ENCODE assay signal across 17 cellular contexts in genomic region chr7:100466830-100467605, GRCh38. TPM values are rescaled to one million over a fixed set of nuclear protein-coding genes. Genes with fewer than 3 reads are reported as not detected.
A peak's percentile ranks its signal among the peaks of the same experiment; 100 is the strongest.
DNase-seq lines count a peak whose midpoint lies in the region; ATAC-seq and TF ChIP-seq lines count a peak whose summit lies in the region.
"Had no signal": no experiment of that assay in that cellular context is flagged by ENCODE, and none has a peak within 500 bp of the region (broad histone marks: within the 10 kb centered on the region; RNA-seq: fewer than 3 reads in every experiment).

No MANE protein-coding gene starts in this region.

- TF ChIP-seq CTCF in A673 (conservative IDR thresholded peaks at IDR 0.05; ENCODE audit: low read depth, low read length) (no peak), prostate gland (IDR thresholded peaks at IDR 0.05) (no peak), foreskin keratinocyte (conservative IDR thresholded peaks at IDR 0.05) (no peak)

- H3K27ac ChIP-seq in A673 (ENCODE audit: low read depth, low read length, poor library complexity, severe bottlenecking) (no peak overlapping the region), cingulate gyrus (ENCODE audit: low read depth, low read length) (peak overlapping the region; percentile 96), prostate gland (peak overlapping the region; percentile 75 to 79), foreskin keratinocyte (no peak overlapping the region)

- H3K4me3 ChIP-seq in A673 (ENCODE audit: low read depth, low read length, poor library complexity, severe bottlenecking) (no peak overlapping the region), H7 (ENCODE audit: insufficient read depth, low read depth, low read length) (no peak overlapping the region), prostate gland (no peak overlapping the region)
- H3K4me3 ChIP-seq: HAP-1 had no signal

- no peak for TF ChIP-seq POLR2A in prostate gland (IDR thresholded peaks at IDR 0.05)

- WGBS in prostate gland: 55% methylated on average over 24 of the region's 26 CpGs

- DNase-seq in A673 (ENCODE audit: low spot score): no peak
- DNase-seq in H7: peak; percentile 65
- DNase-seq in prostate gland (ENCODE audit: low spot score): no peak
- no peak for DNase-seq in GOT3 (lab: John Stamatoyannopoulos, UW)
- DNase-seq in foreskin keratinocyte: no peak
- DNase-seq: activated CD8-positive, alpha-beta T cell treated with anti-CD3 and anti-CD28 coated beads for 36 hours; NCI-H1694 treated with DMSO at 0.1 percent for 48 hours; NCI-H446 treated with DMSO at 0.1 percent for 48 hours had no signal

- intact Hi-C loops in A673 (cut with micrococcal nuclease; ENCODE audit: unreplicated experiment) (loop anchor here (1.0 kb wide), 1 partner anchor 258 kb away; no protein-coding TSS in a partner anchor), prostate gland (cut with DNase I) (loop anchor here (2.0 to 5.0 kb wide), 2 partner anchors 94 to 225 kb away; partner anchors contain the start of gene GIGYF1)

- H3K4me1 ChIP-seq in A673 (ENCODE audit: insufficient read depth, low read length, poor library complexity, severe bottlenecking) (peaks cover 11% of the 10 kb centered on the region), prostate gland (replicated peaks) (peaks cover 13% of the 10 kb centered on the region), foreskin keratinocyte (no peaks in the 10 kb centered on the region)
- H3K4me1 ChIP-seq: HAP-1 had no signal

- POLR2A ChIA-PET in A673 (lab: Charles Lee; ENCODE audit: low non-redundant PET): no interaction called here

- CTCF ChIA-PET in A673 (lab: Charles Lee): no interaction called here

- H3K9me3 ChIP-seq in A673 (ENCODE audit: low read depth, low read length, poor library complexity, severe bottlenecking) (no peaks in the 10 kb centered on the region), prostate gland (no peaks in the 10 kb centered on the region)
- H3K9me3 ChIP-seq: HAP-1 had no signal

- ATAC-seq in HG03378 (IDR thresholded peaks at IDR 0.05; ENCODE audit: unreplicated experiment): no peak
- no peak for ATAC-seq in foreskin keratinocyte
- no peak for ATAC-seq in HG02973 (IDR thresholded peaks at IDR 0.05; ENCODE audit: unreplicated experiment)
- ATAC-seq: activated CD8-positive, alpha-beta T cell treated with anti-CD3 and anti-CD28 coated beads for 36 hours; natural killer cell treated with Interleukin-12 subunit alpha and Interleukin-12 subunit beta and Interleukin-15 and Interleukin-18, amount 100 ng/mL, for 72 hours had no signal

- H3K36me3 ChIP-seq in A673 (ENCODE audit: insufficient read depth, low read length, poor library complexity, severe bottlenecking): peaks cover 6% of the 10 kb centered on the region
- no peaks in the 10 kb centered on the region; the same call in 1 of the 2 replicates for H3K36me3 ChIP-seq in H7 (replicated peaks; ENCODE audit: control insufficient read depth, insufficient read depth, low read length)
- no peaks in the 10 kb centered on the region for H3K36me3 ChIP-seq in prostate gland
- H3K36me3 ChIP-seq: HAP-1 had no signal

- H3K27me3 ChIP-seq in A673 (replicated peaks; ENCODE audit: insufficient read depth, low read depth, low read length, poor library complexity) (no peaks in the 10 kb centered on the region), H7 (ENCODE audit: control insufficient read depth, insufficient read depth, low read length) (no peaks in the 10 kb centered on the region), prostate gland (replicated peaks; ENCODE audit: insufficient read depth) (no peaks in the 10 kb centered on the region), foreskin keratinocyte (no peaks in the 10 kb centered on the region)

- BruUV-seq in A673 (replicated peaks; lab: Mats Ljungman, UMichigan): TSS peak; percentile 37

RNA-seq across cellular contexts. Expression of gene SPACDR, which starts 3.0 kb away (rescaled TPM):
- 2.9 and 3.9 TPM in 2 replicates for total RNA-seq in A673 (2021)
- 0.11 and 1.1 TPM in 2 replicates for total RNA-seq in H7 (2014; rRNA removed; shearing (Covaris generic))
- total RNA-seq in prostate gland: 10 to 100 TPM in 1 of 2 donors, not detected in 1; 11.9 TPM
- 0.28 and 0.54 TPM in 2 replicates for total RNA-seq in foreskin keratinocyte
- polyA plus RNA-seq in foreskin keratinocyte: 0.77 and 1.1 TPM in 2 replicates
- total RNA-seq: G401, LHCN-M2, renal cortical epithelial cell, SK-MEL-5 had no signal

RNA-seq across cellular contexts. Expression of gene TSC22D4, which starts 12.0 kb away (rescaled TPM):
- total RNA-seq in A673 (2021) (69.0 and 71.0 TPM in 2 replicates), prostate gland (100 to 1,000 TPM in 1 of 2 donors, 10 to 100 TPM in 1; 77.6 to 152 TPM), foreskin keratinocyte (37.8 and 44.4 TPM in 2 replicates)
- 31.5 and 35.8 TPM in 2 replicates for total RNA-seq in H7 (2014; rRNA removed; shearing (Covaris generic))
- polyA plus RNA-seq in foreskin keratinocyte: 42.9 and 52.7 TPM in 2 replicates

RNA-seq across cellular contexts. Expression of gene NYAP1, which starts 16.7 kb away (rescaled TPM):
- total RNA-seq in A673 (2021): 1.3 and 3.2 TPM in 2 replicates
- 4.0 and 5.5 TPM in 2 replicates for total RNA-seq in H7 (2014; rRNA removed; shearing (Covaris generic))
- total RNA-seq in prostate gland: 10 to 100 TPM in 1 of 2 donors, under 1 TPM in 1; 0.73 to 16.9 TPM
- 1.9 and 2.4 TPM in 2 replicates for total RNA-seq in foreskin keratinocyte
- 1.3 and 1.4 TPM in 2 replicates for polyA plus RNA-seq in foreskin keratinocyte
- total RNA-seq: natural killer cell treated with Interleukin-12 subunit alpha and Interleukin-12 subunit beta and Interleukin-15 and Interleukin-18, amount 100 ng/mL, for 72 hours had no signal

RNA-seq across cellular contexts. Expression of gene PPP1R35, which starts 30.7 kb away (rescaled TPM):
- total RNA-seq in A673 (2021) (27.3 and 37.3 TPM in 2 replicates), prostate gland (10 to 100 TPM; 44.1 to 60.5 TPM), foreskin keratinocyte (28.4 and 32.3 TPM in 2 replicates)
- 96.6 and 97.8 TPM in 2 replicates for total RNA-seq in H7 (2014; rRNA removed; shearing (Covaris generic))
- polyA plus RNA-seq in foreskin keratinocyte: 45.8 and 52.1 TPM in 2 replicates

RNA-seq across cellular contexts. Expression of gene MEPCE, which starts 37.4 kb away (rescaled TPM):
- total RNA-seq in A673 (2021): 65.3 and 85.9 TPM in 2 replicates
- total RNA-seq in H7 (2014; rRNA removed; shearing (Covaris generic)): 47.1 and 50.5 TPM in 2 replicates
- 10 to 100 TPM; 24.2 to 62.8 TPM for total RNA-seq in prostate gland
- 27.6 and 34.1 TPM in 2 replicates for total RNA-seq in foreskin keratinocyte
- polyA plus RNA-seq in foreskin keratinocyte: 28.2 and 33.5 TPM in 2 replicates

Comparison
In these comparisons a context has a peak if more than half of its experiments do, and no peak if none do; other contexts are left out.
1. H3K27ac ChIP-seq: peak in cingulate gyrus (single experiment) and prostate gland (2 of 2); none in A673 (single experiment) and foreskin keratinocyte (single experiment).